Comparison of ENCODE assay signal across 24 cellular contexts in genomic region chr6:95725344-95725743, GRCh38.
"Had no signal": no experiment of that assay in that cellular context is flagged by ENCODE, and none has a peak within 500 bp of the region (broad histone marks: within the 10 kb centered on the region; RNA-seq: fewer than 3 reads in every experiment).

No MANE protein-coding gene starts in this region.

- H3K4me3 ChIP-seq: coronary artery, dorsolateral prefrontal cortex, esophagus muscularis mucosa, gastroesophageal sphincter, heart left ventricle, hepatocyte, lower lobe of right lung had no signal

- DNase-seq: dermis blood vessel endothelial cell; dorsolateral prefrontal cortex; effector CD4-positive, alpha-beta T cell; effector memory CD4-positive, alpha-beta T cell; foreskin keratinocyte; heart left ventricle; hypothalamus; immature natural killer cell; islet precursor cell; kidney; kidney glomerular epithelial cell; left colon; left ventricle myocardium superior; lower lobe of right lung; mesendoderm; midbrain; naive thymus-derived CD4-positive, alpha-beta T cell; natural killer cell had no signal

- H3K27me3 ChIP-seq: dorsolateral prefrontal cortex, esophagus muscularis mucosa, foreskin keratinocyte, gastroesophageal sphincter, heart left ventricle, hepatocyte had no signal

- H3K27ac ChIP-seq: coronary artery, dorsolateral prefrontal cortex, esophagus muscularis mucosa, foreskin keratinocyte, gastroesophageal sphincter, heart left ventricle, hepatocyte, lower lobe of right lung had no signal

- ATAC-seq: foreskin keratinocyte; gastroesophageal sphincter; heart left ventricle; left colon; left lobe of liver; left ventricle myocardium superior; lower lobe of right lung; naive thymus-derived CD4-positive, alpha-beta T cell; natural killer cell had no signal

- H3K4me1 Mint-ChIP-seq: immature natural killer cell; memory B cell; naive thymus-derived CD4-positive, alpha-beta T cell; natural killer cell had no signal

- H3K4me3 Mint-ChIP-seq: immature natural killer cell; memory B cell; naive thymus-derived CD4-positive, alpha-beta T cell; natural killer cell had no signal

- H3K36me3 Mint-ChIP-seq: immature natural killer cell; memory B cell; naive thymus-derived CD4-positive, alpha-beta T cell; natural killer cell had no signal

- H3K27me3 Mint-ChIP-seq: memory B cell; naive thymus-derived CD4-positive, alpha-beta T cell had no signal

- H3K4me1 ChIP-seq: esophagus muscularis mucosa, foreskin keratinocyte, gastroesophageal sphincter, heart left ventricle, lower lobe of right lung had no signal

- H3K4me2 ChIP-seq: hepatocyte had no signal

- H3K9me3 ChIP-seq: lower lobe of right lung had no signal

- H3K36me3 ChIP-seq: esophagus muscularis mucosa, gastroesophageal sphincter, heart left ventricle, lower lobe of right lung had no signal

- H3K79me2 ChIP-seq: hepatocyte had no signal

- H3K27ac Mint-ChIP-seq: immature natural killer cell; memory B cell; naive thymus-derived CD4-positive, alpha-beta T cell; natural killer cell had no signal

- H2AFZ ChIP-seq: hepatocyte had no signal
